Comparison of ENCODE assay signal across 8 cellular contexts in the genomic region with DNA sequence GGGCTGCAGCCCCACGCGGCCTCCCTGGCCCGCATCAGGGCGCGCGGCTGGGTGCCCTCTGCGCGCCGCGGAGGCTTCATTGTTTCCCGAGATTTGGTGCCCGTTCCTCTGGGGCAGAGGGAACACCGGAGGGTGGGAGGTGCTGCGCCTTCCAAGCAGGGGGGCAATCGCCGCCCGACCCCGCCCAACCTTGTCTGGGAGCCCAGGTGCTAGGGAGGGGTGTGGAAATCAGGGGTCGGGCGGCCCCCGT. TPM values are rescaled to one million over a fixed set of nuclear protein-coding genes. Genes with fewer than 3 reads are reported as not detected.
DNase-seq lines count a peak whose midpoint lies in the region; ATAC-seq and TF ChIP-seq lines count a peak whose summit lies in the region.
"Had no signal": no experiment of that assay in that cellular context is flagged by ENCODE, and none has a peak within 500 bp of the region (broad histone marks: within the 10 kb centered on the region; RNA-seq: fewer than 3 reads in every experiment).

No MANE protein-coding gene starts in this region.

- ATAC-seq in HCT116 = no peak

- H3K4me1 ChIP-seq in HCT116 (ENCODE audit: control insufficient read depth in 1 of 2, insufficient read depth in 2 of 2, low read length in 2 of 2) (peaks cover 2 to 33% of the 10 kb centered on the region in 2 experiments; a peak in 3 of 4 replicates), adipocyte (ENCODE audit: control insufficient read depth, insufficient read depth, low read length) (peaks cover 40% of the 10 kb centered on the region), iPS-18a (ENCODE audit: control insufficient read depth, low read depth, low read length) (peaks cover 7% of the 10 kb centered on the region), subcutaneous abdominal adipose tissue (ENCODE audit: control insufficient read depth in 5 of 5, insufficient read depth in 5 of 5, low read length in 5 of 5) (peaks cover 0 to 60% (median 46%) of the 10 kb centered on the region in 5 donors)

- H3K9me3 ChIP-seq in HCT116 (ENCODE audit: control insufficient read depth in 1 of 2, insufficient read depth in 1 of 2, low read depth in 1 of 2, low read length in 2 of 2) (no peaks in the 10 kb centered on the region), adipocyte (ENCODE audit: control insufficient read depth, low read length) (no peaks in the 10 kb centered on the region), iPS-18a (ENCODE audit: control insufficient read depth, low read depth, low read length) (no peaks in the 10 kb centered on the region), subcutaneous abdominal adipose tissue (ENCODE audit: control insufficient read depth in 5 of 5, low read length in 5 of 5) (no peaks in the 10 kb centered on the region)
- H3K9me3 ChIP-seq: neutrophil had no signal

- RAD21 ChIA-PET in HCT116 (lab: Charles Lee; ENCODE audit: low non-redundant PET in 1 of 2, low total read pairs in 2 of 2, uncharacterized antibody in 2 of 2, unreplicated experiment in 2 of 2) = no interaction called here

- peaks cover 13% of the 10 kb centered on the region; the same call in 1 of the 2 replicates for H3K27me3 ChIP-seq in HCT116 (ENCODE audit: insufficient read depth, low read length)
- H3K27me3 ChIP-seq in adipocyte (replicated peaks; ENCODE audit: control insufficient read depth, insufficient read depth, low read length) = no peaks in the 10 kb centered on the region
- peaks cover 84% of the 10 kb centered on the region for H3K27me3 ChIP-seq in iPS-18a (ENCODE audit: control insufficient read depth, insufficient read depth, low read length)
- H3K27me3 ChIP-seq in subcutaneous abdominal adipose tissue (ENCODE audit: control insufficient read depth in 5 of 5, insufficient read depth in 4 of 5, low read length in 5 of 5) = no peaks in the 10 kb centered on the region

- H3K27ac ChIP-seq in HCT116 (ENCODE audit: low read depth, low read length) = peak overlapping the region; percentile 30; the same call in 1 of the 2 replicates
- no peak overlapping the region for H3K27ac ChIP-seq in iPS-18a (ENCODE audit: low read length)
- H3K27ac ChIP-seq in subcutaneous abdominal adipose tissue (ENCODE audit: low read depth, low read length) = peak overlapping the region; percentile 97
- H3K27ac ChIP-seq: neutrophil had no signal

- peak overlapping the region; percentile 31; the same call in 1 of the 2 replicates for H3K9ac ChIP-seq in HCT116 (ENCODE audit: low read length)
- H3K9ac ChIP-seq in adipocyte (ENCODE audit: low read length) = peak overlapping the region; percentile 96
- no peak overlapping the region for H3K9ac ChIP-seq in iPS-18a (ENCODE audit: low read length)
- peak overlapping the region in 4 of 5 donors; percentile 71 to 87 (median 84) for H3K9ac ChIP-seq in subcutaneous abdominal adipose tissue (ENCODE audit: low read length in 5 of 5)

- DNase-seq in HCT116 (ENCODE audit: low read depth, low spot score) = no peak
- peak; percentile 68 for DNase-seq in adipocyte (ENCODE audit: low read depth)
- DNase-seq in SIG-M5 (lab: John Stamatoyannopoulos, UW) = no peak
- DNase-seq in NCI-H1694 (lab: John Stamatoyannopoulos, UW) = no peak
- DNase-seq in MV-4-11 (lab: John Stamatoyannopoulos, UW) = no peak

- POLR2A ChIA-PET in HCT116 (lab: Charles Lee) = interaction anchor here (0.5 kb wide), 1 partner anchor 137 kb away, joined by 5 read pairs; no protein-coding TSS in a partner anchor

- no peaks in the 10 kb centered on the region for H4K20me1 ChIP-seq in HCT116 (ENCODE audit: insufficient read depth)

- TF ChIP-seq POLR2A in HCT116 (IDR thresholded peaks at IDR 0.05; ENCODE audit: borderline replicate concordance, extremely low read depth, insufficient read depth, insufficient read length) = no peak

- no TSS peak for BruUV-seq in HCT116 (replicated peaks; lab: Mats Ljungman, UMichigan)

- TF ChIP-seq RAD21 in HCT116 (IDR thresholded peaks at IDR 0.05; ENCODE audit: low read depth) = no peak

- H3K9me2 ChIP-seq in HCT116 (ENCODE audit: insufficient read depth) = no peaks in the 10 kb centered on the region

- intact Hi-C loops in HCT116 (cut with micrococcal nuclease) = loop anchor here (10.0 kb wide), 2 partner anchors 749 to 889 kb away; no protein-coding TSS in a partner anchor

- no peak for TF ChIP-seq CTCF in HCT116 (IDR thresholded peaks at IDR 0.05 in 2 of 3, conservative IDR thresholded peaks at IDR 0.05 in 1 of 3; ENCODE audit: borderline replicate concordance in 1 of 3, insufficient read depth in 1 of 3, low read depth in 2 of 3, low read length in 2 of 3)

- H3K4me3 ChIP-seq in HCT116 (replicated peaks in 1 of 2; ENCODE audit: low read depth in 1 of 2, low read length in 2 of 2) = peak overlapping the region; percentile 59 to 67
- peak overlapping the region; percentile 94 for H3K4me3 ChIP-seq in adipocyte (ENCODE audit: low read length)
- H3K4me3 ChIP-seq in iPS-18a (ENCODE audit: low read length) = peak overlapping the region; percentile 72
- peak overlapping the region; percentile 87 to 99 (median 96) for H3K4me3 ChIP-seq in subcutaneous abdominal adipose tissue (ENCODE audit: low read depth in 1 of 5, low read length in 5 of 5)

- H3K36me3 ChIP-seq in HCT116 (ENCODE audit: control insufficient read depth in 1 of 2, insufficient read depth in 2 of 2, low read length in 2 of 2) (no peaks in the 10 kb centered on the region), adipocyte (ENCODE audit: control insufficient read depth, insufficient read depth, low read length, severe bottlenecking) (no peaks in the 10 kb centered on the region), iPS-18a (ENCODE audit: control insufficient read depth, low read depth, low read length) (no peaks in the 10 kb centered on the region), subcutaneous abdominal adipose tissue (ENCODE audit: control insufficient read depth in 5 of 5, insufficient read depth in 5 of 5, low read length in 5 of 5) (peaks cover 0 to 2% (median 0%) of the 10 kb centered on the region in 5 donors)
- H3K36me3 ChIP-seq: neutrophil had no signal

- no peaks in the 10 kb centered on the region for H3K79me2 ChIP-seq in HCT116 (ENCODE audit: insufficient read depth, low read length)

- CTCF ChIA-PET in HCT116 (lab: Charles Lee) = interaction anchor here (1.0 kb wide), 1 partner anchor 1303 kb away, joined by 4 read pairs; no protein-coding TSS in a partner anchor

- H2AFZ ChIP-seq in HCT116 (ENCODE audit: low read depth, low read length, poor library complexity, severe bottlenecking) = peak overlapping the region; percentile 49

- peak overlapping the region; percentile 95 for H3K4me2 ChIP-seq in HCT116 (ENCODE audit: low read length)

TF ChIP-seq in HCT116, 20 proteins besides CTCF, POLR2A, EP300 and RAD21:
- peak; percentile 2; the same call in 1 of the 2 replicates for TF ChIP-seq POLR2AphosphoS5 (IDR thresholded peaks at IDR 0.05; ENCODE audit: low read depth, low read length)
- TF ChIP-seq ELF1 (IDR thresholded peaks at IDR 0.05; ENCODE audit: borderline replicate concordance, low read depth) = no peak

RNA-seq across cellular contexts. Expression of a gene that starts 1.0 kb away (rescaled TPM):
- 3.8 TPM for total RNA-seq in HCT116 (2021; ENCODE audit: unreplicated experiment)
- 8.8 and 14.0 TPM in 2 replicates for polyA plus RNA-seq in HCT116 (2012)
